In the genomic region with DNA sequence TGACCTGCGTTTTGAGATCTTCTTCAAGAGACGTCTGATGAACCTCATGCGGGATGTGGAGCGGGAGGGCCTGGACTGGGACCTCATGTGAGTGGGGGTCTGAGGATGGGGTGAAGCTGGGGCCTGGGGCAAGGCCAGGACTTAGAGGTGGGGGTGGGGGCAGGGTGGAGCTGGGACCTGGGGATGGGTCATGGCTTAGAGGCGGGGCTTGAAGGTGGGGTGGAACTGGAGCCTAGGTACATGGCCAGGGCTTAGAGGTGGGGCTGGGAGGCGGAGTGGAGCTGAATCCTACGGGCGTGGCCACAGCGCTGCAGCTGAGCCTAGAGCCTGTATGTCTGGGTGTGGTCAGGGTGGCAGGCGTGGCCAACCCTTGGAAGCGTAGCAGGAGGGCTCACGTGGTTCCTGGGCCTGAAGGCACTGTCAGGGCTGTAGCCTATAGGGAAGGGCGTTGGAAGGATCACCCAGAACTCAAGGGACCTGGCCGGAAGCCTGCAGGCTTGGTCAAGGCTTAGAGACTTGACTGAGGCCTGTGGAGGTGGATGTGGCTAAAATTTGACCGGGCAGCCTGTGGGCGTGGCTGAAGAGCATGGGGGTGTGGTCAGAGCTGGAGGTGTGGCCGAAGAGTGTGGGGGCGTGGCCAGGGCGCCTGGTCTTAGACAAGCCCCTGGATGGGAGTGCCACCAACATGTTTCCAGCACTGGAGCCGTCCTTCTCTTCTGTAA, we compare ENCODE assay signal across 1 cellular context.
TF ChIP-seq lines count a peak whose summit lies in the region.

No MANE protein-coding gene starts in this region.

TF ChIP-seq in HCT116, 20 proteins besides CTCF, POLR2A, EP300 and RAD21 (continued from another document):
- no peak; the same call in 1 of the 2 replicates for TF ChIP-seq EGR1 (IDR thresholded peaks at IDR 0.05; ENCODE audit: low read depth)
- no peak for TF ChIP-seq ELF1 (IDR thresholded peaks at IDR 0.05; ENCODE audit: borderline replicate concordance, low read depth)
- no peak for TF ChIP-seq TCF7L2 (IDR thresholded peaks at IDR 0.05; ENCODE audit: borderline replicate concordance, extremely low read depth, insufficient read depth, insufficient read length)
- TF ChIP-seq CBX3 (IDR thresholded peaks at IDR 0.05; ENCODE audit: low read depth), result no peak
- TF ChIP-seq SP1 (IDR thresholded peaks at IDR 0.05; ENCODE audit: low read depth), result no peak
- no peak for TF ChIP-seq YY1 (IDR thresholded peaks at IDR 0.05; ENCODE audit: extremely low read depth, insufficient replicate concordance, low read depth, low read length)
- no peak for TF ChIP-seq EZH2 (IDR thresholded peaks at IDR 0.05)
- no peak for TF ChIP-seq ZNF274 (IDR thresholded peaks at IDR 0.05; ENCODE audit: low read depth, low read length)
- TF ChIP-seq SIN3A (IDR thresholded peaks at IDR 0.05; ENCODE audit: low read depth), result no peak
- no peak for TF ChIP-seq ZFX (IDR thresholded peaks at IDR 0.05)
- no peak for TF ChIP-seq JUND (IDR thresholded peaks at IDR 0.05)
- TF ChIP-seq, protein P1, sequence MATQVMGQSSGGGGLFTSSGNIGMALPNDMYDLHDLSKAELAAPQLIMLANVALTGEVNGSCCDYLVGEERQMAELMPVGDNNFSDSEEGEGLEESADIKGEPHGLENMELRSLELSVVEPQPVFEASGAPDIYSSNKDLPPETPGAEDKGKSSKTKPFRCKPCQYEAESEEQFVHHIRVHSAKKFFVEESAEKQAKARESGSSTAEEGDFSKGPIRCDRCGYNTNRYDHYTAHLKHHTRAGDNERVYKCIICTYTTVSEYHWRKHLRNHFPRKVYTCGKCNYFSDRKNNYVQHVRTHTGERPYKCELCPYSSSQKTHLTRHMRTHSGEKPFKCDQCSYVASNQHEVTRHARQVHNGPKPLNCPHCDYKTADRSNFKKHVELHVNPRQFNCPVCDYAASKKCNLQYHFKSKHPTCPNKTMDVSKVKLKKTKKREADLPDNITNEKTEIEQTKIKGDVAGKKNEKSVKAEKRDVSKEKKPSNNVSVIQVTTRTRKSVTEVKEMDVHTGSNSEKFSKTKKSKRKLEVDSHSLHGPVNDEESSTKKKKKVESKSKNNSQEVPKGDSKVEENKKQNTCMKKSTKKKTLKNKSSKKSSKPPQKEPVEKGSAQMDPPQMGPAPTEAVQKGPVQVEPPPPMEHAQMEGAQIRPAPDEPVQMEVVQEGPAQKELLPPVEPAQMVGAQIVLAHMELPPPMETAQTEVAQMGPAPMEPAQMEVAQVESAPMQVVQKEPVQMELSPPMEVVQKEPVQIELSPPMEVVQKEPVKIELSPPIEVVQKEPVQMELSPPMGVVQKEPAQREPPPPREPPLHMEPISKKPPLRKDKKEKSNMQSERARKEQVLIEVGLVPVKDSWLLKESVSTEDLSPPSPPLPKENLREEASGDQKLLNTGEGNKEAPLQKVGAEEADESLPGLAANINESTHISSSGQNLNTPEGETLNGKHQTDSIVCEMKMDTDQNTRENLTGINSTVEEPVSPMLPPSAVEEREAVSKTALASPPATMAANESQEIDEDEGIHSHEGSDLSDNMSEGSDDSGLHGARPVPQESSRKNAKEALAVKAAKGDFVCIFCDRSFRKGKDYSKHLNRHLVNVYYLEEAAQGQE (IDR thresholded peaks at IDR 0.05; ENCODE audit: low read depth), result no peak
- TF ChIP-seq POLR2AphosphoS5 (IDR thresholded peaks at IDR 0.05; ENCODE audit: low read depth, low read length), result no peak
- TF ChIP-seq, protein P2, sequence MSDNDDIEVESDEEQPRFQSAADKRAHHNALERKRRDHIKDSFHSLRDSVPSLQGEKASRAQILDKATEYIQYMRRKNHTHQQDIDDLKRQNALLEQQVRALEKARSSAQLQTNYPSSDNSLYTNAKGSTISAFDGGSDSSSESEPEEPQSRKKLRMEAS (IDR thresholded peaks at IDR 0.05), result no peak
